18 cellular contexts compared by ENCODE assay signal in genomic region chrX:112800901-112801775, GRCh38.
"Had no signal": no experiment of that assay in that cellular context is flagged by ENCODE, and none has a peak within 500 bp of the region (broad histone marks: within the 10 kb centered on the region; RNA-seq: fewer than 3 reads in every experiment).

No MANE protein-coding gene starts in this region.

- H3K9me3 Mint-ChIP-seq: dendritic cell treated with granulocyte-macrophage colony-stimulating factor and Interleukin-4, amounts not matched to agents 40 ng/mL and 50 ng/mL, for 4 days had no signal

- H3K36me3 ChIP-seq: left ventricle myocardium inferior, pancreas, transverse colon had no signal

- H3K36me3 Mint-ChIP-seq: activated naive CD8-positive, alpha-beta T cell treated with anti-CD3 and anti-CD28 coated beads, Interleukin-2, amount 10 ng/mL, durations not matched to agents 7 days and 5 days had no signal

- H3K4me1 Mint-ChIP-seq: activated naive CD8-positive, alpha-beta T cell treated with anti-CD3 and anti-CD28 coated beads, Interleukin-2, amount 10 ng/mL, durations not matched to agents 7 days and 5 days; memory B cell had no signal

- H3K27me3 Mint-ChIP-seq: activated naive CD8-positive, alpha-beta T cell treated with anti-CD3 and anti-CD28 coated beads, Interleukin-2, amount 10 ng/mL, durations not matched to agents 7 days and 5 days; dendritic cell treated with granulocyte-macrophage colony-stimulating factor and Interleukin-4, amounts not matched to agents 40 ng/mL and 50 ng/mL, for 4 days; memory B cell had no signal

- FAIRE-seq: bronchial epithelial cell, pancreas had no signal

- H3K27me3 ChIP-seq: transverse colon had no signal

- DNase-seq: activated CD4-positive, alpha-beta T cell treated with anti-CD3 and anti-CD28 coated beads, Interleukin-2, amount 50 U/mL, for 4 hours; activated CD4-positive, CD25-positive, alpha-beta regulatory T cell treated with anti-CD3 and anti-CD28 coated beads, Interleukin-2, amount 50 U/mL, for 72 hours; activated naive CD4-positive, alpha-beta T cell; activated naive CD8-positive, alpha-beta T cell treated with anti-CD3 and anti-CD28 coated beads, Interleukin-2, amount 10 ng/mL, durations not matched to agents 7 days and 5 days; activated T-cell treated with anti-CD3 and anti-CD28 coated beads for 4 hours; erythroblast; hippocampal formation; left ventricle myocardium inferior; pancreas; right cardiac atrium; stimulated activated naive CD8-positive, alpha-beta T cell treated with anti-CD3 and anti-CD28 coated beads, Interleukin-15, Interleukin-2, amounts not matched to agents 100 U/mL and 50 U/mL, for 24 hours; T-helper 1 cell; transverse colon had no signal

- ATAC-seq: pancreas; right cardiac atrium; SK-N-SH treated with all-trans-retinoic acid at 6 μM for 48 hours; stimulated activated naive CD8-positive, alpha-beta T cell treated with anti-CD3 and anti-CD28 coated beads, Interleukin-15, Interleukin-2, amounts not matched to agents 100 U/mL and 50 U/mL, for 24 hours had no signal

- H3K4me1 ChIP-seq: left ventricle myocardium inferior, pancreas, transverse colon had no signal

- H3K4me3 ChIP-seq: left ventricle myocardium inferior, pancreas, transverse colon had no signal

- H3K27ac Mint-ChIP-seq: activated naive CD8-positive, alpha-beta T cell treated with anti-CD3 and anti-CD28 coated beads, Interleukin-2, amount 10 ng/mL, durations not matched to agents 7 days and 5 days; dendritic cell treated with granulocyte-macrophage colony-stimulating factor and Interleukin-4, amounts not matched to agents 40 ng/mL and 50 ng/mL, for 4 days; memory B cell had no signal

- H3K9me3 ChIP-seq: left ventricle myocardium inferior, pancreas, transverse colon had no signal

- H3K27ac ChIP-seq: left ventricle myocardium inferior, pancreas, transverse colon had no signal

- H3K4me3 Mint-ChIP-seq: activated naive CD8-positive, alpha-beta T cell treated with anti-CD3 and anti-CD28 coated beads, Interleukin-2, amount 10 ng/mL, durations not matched to agents 7 days and 5 days; dendritic cell treated with granulocyte-macrophage colony-stimulating factor and Interleukin-4, amounts not matched to agents 40 ng/mL and 50 ng/mL, for 4 days; memory B cell; nephron had no signal
